Comparison of ENCODE assay signal across 12 cellular contexts in the genomic region with DNA sequence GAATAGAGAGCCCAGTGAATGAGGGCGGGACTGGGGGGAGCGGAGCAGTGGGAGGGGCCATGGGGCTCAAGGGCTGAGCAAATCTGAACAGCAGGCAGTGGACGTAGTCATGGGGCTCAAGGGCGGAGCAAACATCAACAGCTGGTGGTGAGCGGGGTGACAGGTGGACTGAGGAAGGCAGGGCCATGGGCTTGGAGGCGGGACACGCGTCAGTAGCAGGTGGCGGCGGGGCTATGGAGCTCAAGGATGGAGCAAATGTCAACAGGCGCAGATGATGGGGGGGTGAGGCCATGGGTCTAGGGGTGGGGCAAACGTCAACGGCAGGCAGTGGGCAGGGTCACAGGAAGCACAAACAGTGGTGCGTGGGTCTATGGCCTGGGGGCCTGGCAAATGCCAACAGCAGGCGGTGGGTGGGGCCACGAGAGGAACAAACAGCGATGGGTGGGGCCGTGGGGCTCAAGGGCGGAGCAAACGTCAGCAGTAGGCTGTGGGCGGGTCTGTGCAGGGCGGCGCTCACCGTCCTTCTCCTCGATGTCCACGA. TPM values are rescaled to one million over a fixed set of nuclear protein-coding genes. Genes with fewer than 3 reads are reported as not detected.
DNase-seq lines count a peak whose midpoint lies in the region; ATAC-seq, FAIRE-seq and TF ChIP-seq lines count a peak whose summit lies in the region.
"Not testable (repeated sequence)": the region's sequence is repeated elsewhere in the genome, so short reads cannot be mapped to it uniquely, and the experiment has no call there.
"Had no signal": no experiment of that assay in that cellular context is flagged by ENCODE, and none has a peak within 500 bp of the region (broad histone marks: within the 10 kb centered on the region; RNA-seq: fewer than 3 reads in every experiment).

No MANE protein-coding gene starts in this region.

- H3K9me3 ChIP-seq in A549; kidney (ENCODE audit: control insufficient read depth in 1 of 2, low read length in 2 of 2): not testable (repeated sequence)

- DNase-seq in A549 (ENCODE audit: low read depth in 1 of 2, low spot score in 1 of 2): not testable (repeated sequence)
- peak in 1 of 2 donors; percentile 64 for DNase-seq in activated naive CD4-positive, alpha-beta T cell treated with anti-CD3 and anti-CD28 coated beads, Interleukin-2, amount 50 U/mL, for 72 hours (ENCODE audit: low spot score in 2 of 2)
- peak; percentile 89 for DNase-seq in kidney
- peak; percentile 24 for DNase-seq in stimulated activated CD4-positive, alpha-beta T cell treated with anti-CD3 and anti-CD28 coated beads, Interleukin-12 subunit alpha, Interleukin-12 subunit beta, amount 100 ng/mL, for 4 hours

- H3K4me1 ChIP-seq in A549; kidney (ENCODE audit: control insufficient read depth in 1 of 2, insufficient read depth in 1 of 2, low read depth in 1 of 2, low read length in 2 of 2): not testable (repeated sequence)

- FAIRE-seq in A549 (lab: Jason Lieb, UNC); kidney (lab: Jason Lieb, UNC): not testable (repeated sequence)

- POLR2A ChIA-PET in A549 (lab: Yijun Ruan, JAX): not testable (repeated sequence)

- H3K36me3 Mint-ChIP-seq in activated naive CD4-positive, alpha-beta T cell treated with anti-CD3 and anti-CD28 coated beads, Interleukin-2, amount 50 U/mL, for 72 hours: not testable (repeated sequence)

- not testable (repeated sequence) for H3K9ac ChIP-seq in kidney (ENCODE audit: low read length in 2 of 2)

- peak; percentile 68 to 84 for ATAC-seq in A549
- peak; percentile 58 for ATAC-seq in GM19351 (IDR thresholded peaks at IDR 0.05; ENCODE audit: unreplicated experiment)
- peak; percentile 60 for ATAC-seq in HG02610 (IDR thresholded peaks at IDR 0.05; ENCODE audit: unreplicated experiment)
- ATAC-seq in HG03280 (IDR thresholded peaks at IDR 0.05; ENCODE audit: unreplicated experiment): peak; percentile 49
- peak; percentile 46 to 60 for ATAC-seq in activated CD4-positive, CD25-positive, alpha-beta regulatory T cell treated with anti-CD3 and anti-CD28 coated beads, Interleukin-2, amount 50 U/mL, for 24 hours
- ATAC-seq in activated naive CD4-positive, alpha-beta T cell treated with anti-CD3 and anti-CD28 coated beads, Interleukin-2, amount 50 U/mL, for 72 hours: peak; percentile 67 to 71

- not testable (repeated sequence) for H3K4me3 ChIP-seq in A549; kidney (ENCODE audit: low read length in 2 of 2)

- TF ChIP-seq RAD21 in A549 (conservative IDR thresholded peaks at IDR 0.05 in 1 of 2, IDR thresholded peaks at IDR 0.05 in 1 of 2): not testable (repeated sequence)

- not testable (repeated sequence) for H3K36me3 ChIP-seq in kidney (ENCODE audit: control insufficient read depth in 1 of 2, insufficient read depth in 2 of 2, low read length in 2 of 2)

- H3K4me2 ChIP-seq in A549: not testable (repeated sequence)

- intact Hi-C loops in kidney (cut with DNase I): not testable (repeated sequence)

- not testable (repeated sequence) for H3K9me3 Mint-ChIP-seq in activated naive CD4-positive, alpha-beta T cell treated with anti-CD3 and anti-CD28 coated beads, Interleukin-2, amount 50 U/mL, for 72 hours

- CTCF ChIA-PET in A549 (lab: Yijun Ruan, JAX): not testable (repeated sequence)

- not testable (repeated sequence) for TF ChIP-seq CTCF in A549 (IDR thresholded peaks at IDR 0.05); kidney (IDR thresholded peaks at IDR 0.05; ENCODE audit: borderline replicate concordance, extremely low read depth, insufficient read depth)

- H3K27ac ChIP-seq in A549; kidney (ENCODE audit: low read depth in 2 of 2, low read length in 2 of 2): not testable (repeated sequence)

- not testable (repeated sequence) for H3K27ac Mint-ChIP-seq in activated naive CD4-positive, alpha-beta T cell treated with anti-CD3 and anti-CD28 coated beads, Interleukin-2, amount 50 U/mL, for 72 hours

- WGBS in A549 (ENCODE audit: missing lambda C conversion rate): 0% methylated on average over 5 of the region's 26 CpGs

- not testable (repeated sequence) for TF ChIP-seq POLR2A in A549 (IDR thresholded peaks at IDR 0.05; ENCODE audit: low read length)

- TF ChIP-seq EP300 in A549 (IDR thresholded peaks at IDR 0.05): not testable (repeated sequence)

RNA-seq across cellular contexts. Expression of a gene that starts 20.2 kb away (rescaled TPM):
- polyA plus RNA-seq in A549 (2011; rRNA removed) (29.5 and 52.4 TPM in 2 replicates), A549 (2017; fragmentation: RNase III; extraction: RNeasy Plus Mini Kit Qiagen cat#74134 plus additional on column Dnase treatment) (22.2 to 33.4 TPM (median 25.5 TPM) in 3 replicates), kidney (ENCODE audit: insufficient read depth, low read depth, low replicate concordance) (70.8 TPM)
- polyA plus RNA-seq in A549 (2012; cell fraction: cytosol; rRNA removed): 10.4 and 12.5 TPM in 2 replicates
- polyA plus RNA-seq in A549 (2012; cell fraction: nucleus; rRNA removed): 35.7 and 35.9 TPM in 2 replicates
- 51.9 and 59.4 TPM in 2 replicates for polyA minus RNA-seq in A549 (2011; rRNA and poly(A)+ RNA removed)
- total RNA-seq in activated naive CD4-positive, alpha-beta T cell treated with anti-CD3 and anti-CD28 coated beads, Interleukin-2, amount 50 U/mL, for 72 hours: 10 to 100 TPM; 68.5 to 69.1 TPM
- 48.0 TPM for total RNA-seq in kidney

RNA-seq across cellular contexts. Expression of a gene that starts 24.0 kb away (rescaled TPM):
- polyA plus RNA-seq in A549 (2011; rRNA removed) (1.8 and 3.4 TPM in 2 replicates), A549 (2017; fragmentation: RNase III; extraction: RNeasy Plus Mini Kit Qiagen cat#74134 plus additional on column Dnase treatment) (1.3 to 3.2 TPM (median 2.6 TPM) in 3 replicates), kidney (ENCODE audit: insufficient read depth, low read depth, low replicate concordance) (47.0 TPM)
- 1.1 and 2.3 TPM in 2 replicates for polyA plus RNA-seq in A549 (2012; cell fraction: cytosol; rRNA removed)
- 10.5 and 12.9 TPM in 2 replicates for polyA plus RNA-seq in A549 (2012; cell fraction: nucleus; rRNA removed)
- 9.3 and 13.9 TPM in 2 replicates for polyA minus RNA-seq in A549 (2011; rRNA and poly(A)+ RNA removed)
- total RNA-seq in activated naive CD4-positive, alpha-beta T cell treated with anti-CD3 and anti-CD28 coated beads, Interleukin-2, amount 50 U/mL, for 72 hours: 10 to 100 TPM; 47.8 to 79.4 TPM
- 63.3 TPM for total RNA-seq in kidney

RNA-seq across cellular contexts. Expression of a gene that starts 41.5 kb away (rescaled TPM):
- 0.11 TPM in 1 of 2 replicates, not detected in the other for polyA plus RNA-seq in A549 (2011; rRNA removed)
- not detected in 2 replicates for polyA plus RNA-seq in A549 (2012; cell fraction: cytosol; rRNA removed)
- not detected in 2 replicates for polyA plus RNA-seq in A549 (2012; cell fraction: nucleus; rRNA removed)
- polyA plus RNA-seq in A549 (2017; fragmentation: RNase III; extraction: RNeasy Plus Mini Kit Qiagen cat#74134 plus additional on column Dnase treatment): not detected in 3 replicates
- not detected in 2 replicates for polyA minus RNA-seq in A549 (2011; rRNA and poly(A)+ RNA removed)
- total RNA-seq in activated naive CD4-positive, alpha-beta T cell treated with anti-CD3 and anti-CD28 coated beads, Interleukin-2, amount 50 U/mL, for 72 hours: not detected
- total RNA-seq in kidney: 0.50 TPM
- polyA plus RNA-seq in kidney (ENCODE audit: insufficient read depth, low read depth, low replicate concordance): not detected
- total RNA-seq: H1; OCI-LY7; skeletal muscle tissue; T-helper 2 cell treated with Interferon-gamma antibody and Interleukin-4, amounts not matched to agents 100 ng/mL and 5 ng/mL, for 36 hours had no signal
- polyA plus RNA-seq: H1 had no signal

RNA-seq across cellular contexts. Expression of a gene that starts 49.1 kb away (rescaled TPM):
- polyA plus RNA-seq in A549 (2011; rRNA removed): 1.4 and 1.7 TPM in 2 replicates
- 4.9 and 6.1 TPM in 2 replicates for polyA plus RNA-seq in A549 (2012; cell fraction: cytosol; rRNA removed)
- polyA plus RNA-seq in A549 (2012; cell fraction: nucleus; rRNA removed): 110 and 148 TPM in 2 replicates
- 3.3 to 3.9 TPM (median 3.7 TPM) in 3 replicates for polyA plus RNA-seq in A549 (2017; fragmentation: RNase III; extraction: RNeasy Plus Mini Kit Qiagen cat#74134 plus additional on column Dnase treatment)
- 2.1 and 3.9 TPM in 2 replicates for polyA minus RNA-seq in A549 (2011; rRNA and poly(A)+ RNA removed)
- 10 to 100 TPM; 23.3 to 26.0 TPM for total RNA-seq in activated naive CD4-positive, alpha-beta T cell treated with anti-CD3 and anti-CD28 coated beads, Interleukin-2, amount 50 U/mL, for 72 hours
- total RNA-seq in kidney: 21.6 TPM
- 6.8 TPM for polyA plus RNA-seq in kidney (ENCODE audit: insufficient read depth, low read depth, low replicate concordance)

RNA-seq across cellular contexts. Expression of a gene that starts 50.0 kb away (rescaled TPM):
- polyA plus RNA-seq in A549 (2011; rRNA removed) (17.4 and 19.4 TPM in 2 replicates), A549 (2017; fragmentation: RNase III; extraction: RNeasy Plus Mini Kit Qiagen cat#74134 plus additional on column Dnase treatment) (7.9 to 10.2 TPM (median 8.2 TPM) in 3 replicates), kidney (ENCODE audit: insufficient read depth, low read depth, low replicate concordance) (44.5 TPM)
- polyA plus RNA-seq in A549 (2012; cell fraction: cytosol; rRNA removed): 18.7 and 27.7 TPM in 2 replicates
- polyA plus RNA-seq in A549 (2012; cell fraction: nucleus; rRNA removed): 149 and 158 TPM in 2 replicates
- polyA minus RNA-seq in A549 (2011; rRNA and poly(A)+ RNA removed): 11.0 and 11.9 TPM in 2 replicates
- total RNA-seq in activated naive CD4-positive, alpha-beta T cell treated with anti-CD3 and anti-CD28 coated beads, Interleukin-2, amount 50 U/mL, for 72 hours: 10 to 100 TPM; 38.5 to 43.4 TPM
- 23.9 TPM for total RNA-seq in kidney
